In genomic region chr4:53366301-53366716, GRCh38 we compare ENCODE assay signal across 1 cellular context.
A peak's percentile ranks its signal among the peaks of the same experiment; 100 is the strongest.
TF ChIP-seq lines count a peak whose summit lies in the region.

No MANE protein-coding gene starts in this region.

TF ChIP-seq in GM12878, 131 proteins besides CTCF, POLR2A, EP300 and RAD21 (continued from another document):
- TF ChIP-seq, protein P1, sequence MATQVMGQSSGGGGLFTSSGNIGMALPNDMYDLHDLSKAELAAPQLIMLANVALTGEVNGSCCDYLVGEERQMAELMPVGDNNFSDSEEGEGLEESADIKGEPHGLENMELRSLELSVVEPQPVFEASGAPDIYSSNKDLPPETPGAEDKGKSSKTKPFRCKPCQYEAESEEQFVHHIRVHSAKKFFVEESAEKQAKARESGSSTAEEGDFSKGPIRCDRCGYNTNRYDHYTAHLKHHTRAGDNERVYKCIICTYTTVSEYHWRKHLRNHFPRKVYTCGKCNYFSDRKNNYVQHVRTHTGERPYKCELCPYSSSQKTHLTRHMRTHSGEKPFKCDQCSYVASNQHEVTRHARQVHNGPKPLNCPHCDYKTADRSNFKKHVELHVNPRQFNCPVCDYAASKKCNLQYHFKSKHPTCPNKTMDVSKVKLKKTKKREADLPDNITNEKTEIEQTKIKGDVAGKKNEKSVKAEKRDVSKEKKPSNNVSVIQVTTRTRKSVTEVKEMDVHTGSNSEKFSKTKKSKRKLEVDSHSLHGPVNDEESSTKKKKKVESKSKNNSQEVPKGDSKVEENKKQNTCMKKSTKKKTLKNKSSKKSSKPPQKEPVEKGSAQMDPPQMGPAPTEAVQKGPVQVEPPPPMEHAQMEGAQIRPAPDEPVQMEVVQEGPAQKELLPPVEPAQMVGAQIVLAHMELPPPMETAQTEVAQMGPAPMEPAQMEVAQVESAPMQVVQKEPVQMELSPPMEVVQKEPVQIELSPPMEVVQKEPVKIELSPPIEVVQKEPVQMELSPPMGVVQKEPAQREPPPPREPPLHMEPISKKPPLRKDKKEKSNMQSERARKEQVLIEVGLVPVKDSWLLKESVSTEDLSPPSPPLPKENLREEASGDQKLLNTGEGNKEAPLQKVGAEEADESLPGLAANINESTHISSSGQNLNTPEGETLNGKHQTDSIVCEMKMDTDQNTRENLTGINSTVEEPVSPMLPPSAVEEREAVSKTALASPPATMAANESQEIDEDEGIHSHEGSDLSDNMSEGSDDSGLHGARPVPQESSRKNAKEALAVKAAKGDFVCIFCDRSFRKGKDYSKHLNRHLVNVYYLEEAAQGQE (IDR thresholded peaks at IDR 0.05; ENCODE audit: low read depth, low read length) = no peak
- TF ChIP-seq ZNF217 (IDR thresholded peaks at IDR 0.05) (no peak), CHD1 (IDR thresholded peaks at IDR 0.05; ENCODE audit: low read depth, low read length) (no peak), KLF5 (IDR thresholded peaks at IDR 0.05; ENCODE audit: partially characterized antibody) (peak; percentile 8), ATF7 (IDR thresholded peaks at IDR 0.05; ENCODE audit: low read depth) (0 out of 2 replicates have a peak, but pooled peaks have one; percentile 28), E2F4 (IDR thresholded peaks at IDR 0.05; ENCODE audit: low read depth, low read length) (no peak), MLLT1 (IDR thresholded peaks at IDR 0.05) (0 out of 2 replicates have a peak, but pooled peaks have one; percentile 54), ZNF207 (IDR thresholded peaks at IDR 0.05; ENCODE audit: borderline replicate concordance) (no peak)
TF ChIP-seq in GM12878: peak in this region for 4.
